In genomic region chr14:76394569-76394968, GRCh38 we compare ENCODE assay signal across 20 cellular contexts. TPM values are rescaled to one million over a fixed set of nuclear protein-coding genes. Genes with fewer than 3 reads are reported as not detected.
DNase-seq lines count a peak whose midpoint lies in the region; ATAC-seq and TF ChIP-seq lines count a peak whose summit lies in the region.
"Had no signal": no experiment of that assay in that cellular context is flagged by ENCODE, and none has a peak within 500 bp of the region (broad histone marks: within the 10 kb centered on the region; RNA-seq: fewer than 3 reads in every experiment).

No MANE protein-coding gene starts in this region.

- H3K27me3 Mint-ChIP-seq in T-helper 17 cell, result peaks cover 58% of the 10 kb centered on the region

- peak overlapping the region; percentile 2 for H3K4ac ChIP-seq in neuronal stem cell (ENCODE audit: low read length)

- no peak overlapping the region for H3K4me3 Mint-ChIP-seq in T-helper 17 cell
- H3K4me3 Mint-ChIP-seq: B cell; CD4-positive, CD25-positive, alpha-beta regulatory T cell; CD8-positive, alpha-beta T cell had no signal

- H2BK5ac ChIP-seq in neuronal stem cell (ENCODE audit: low read length), result no peak overlapping the region

- no peak overlapping the region for H3K9ac ChIP-seq in neuronal stem cell (ENCODE audit: low read depth, low read length, poor library complexity)
- H3K9ac ChIP-seq: BLaER1 had no signal

- no peak overlapping the region for H2AFZ ChIP-seq in neuronal stem cell (ENCODE audit: low read length)

- no peaks in the 10 kb centered on the region for H3K9me3 ChIP-seq in T-helper 17 cell (ENCODE audit: control insufficient read depth, low read length, poor library complexity, severe bottlenecking)
- H3K9me3 ChIP-seq in neuronal stem cell (replicated peaks in 1 of 2; ENCODE audit: control insufficient read depth in 2 of 2, insufficient read depth in 1 of 2, low read depth in 1 of 2, low read length in 2 of 2), result no peaks in the 10 kb centered on the region
- no peaks in the 10 kb centered on the region for H3K9me3 ChIP-seq in suprapubic skin
- H3K9me3 ChIP-seq: BLaER1, Caco-2 had no signal

- H3K27ac Mint-ChIP-seq in activated naive CD4-positive, alpha-beta T cell treated with anti-CD3 and anti-CD28 coated beads, Interleukin-2, amount 50 U/mL, for 72 hours, result peak overlapping the region; percentile 7 to 16
- H3K27ac Mint-ChIP-seq in T-helper 17 cell, result peak overlapping the region; percentile 47
- H3K27ac Mint-ChIP-seq: B cell; CD4-positive, CD25-positive, alpha-beta regulatory T cell; CD8-positive, alpha-beta T cell had no signal

- no peak overlapping the region for H3K4me3 ChIP-seq in neuronal stem cell (ENCODE audit: low read length in 2 of 2)
- H3K4me3 ChIP-seq in suprapubic skin, result no peak overlapping the region
- H3K4me3 ChIP-seq: BLaER1 had no signal

- H2BK15ac ChIP-seq in neuronal stem cell (ENCODE audit: low read length), result no peak overlapping the region

- no peaks in the 10 kb centered on the region for H3K36me3 Mint-ChIP-seq in activated naive CD4-positive, alpha-beta T cell treated with anti-CD3 and anti-CD28 coated beads, Interleukin-2, amount 50 U/mL, for 72 hours
- no peaks in the 10 kb centered on the region for H3K36me3 Mint-ChIP-seq in T-helper 17 cell (ENCODE audit: low read depth)
- H3K36me3 Mint-ChIP-seq: CD4-positive, CD25-positive, alpha-beta regulatory T cell; CD8-positive, alpha-beta T cell had no signal

- H3K18ac ChIP-seq in neuronal stem cell (ENCODE audit: low read length), result no peak overlapping the region

- peak overlapping the region; percentile 32 for H2AK5ac ChIP-seq in neuronal stem cell (ENCODE audit: low read depth, low read length)

- H3K23ac ChIP-seq in neuronal stem cell (ENCODE audit: low read depth, low read length, poor library complexity), result no peak overlapping the region

- peak overlapping the region; percentile 41 for H3K14ac ChIP-seq in neuronal stem cell (ENCODE audit: low read length)

- ATAC-seq in activated naive CD4-positive, alpha-beta T cell treated with anti-CD3 and anti-CD28 coated beads, Interleukin-2, amount 50 U/mL, for 72 hours, result no peak
- ATAC-seq in T-helper 17 cell (no peak), GM19328 (IDR thresholded peaks at IDR 0.05; ENCODE audit: unreplicated experiment) (no peak)
- ATAC-seq: CD8-positive, alpha-beta T cell had no signal

- H3K4me1 ChIP-seq in neuronal stem cell (ENCODE audit: control insufficient read depth in 2 of 2, insufficient read depth in 1 of 2, low read depth in 1 of 2, low read length in 2 of 2), result peaks cover 0 to 4% of the 10 kb centered on the region in 2 donors
- peaks cover 2% of the 10 kb centered on the region for H3K4me1 ChIP-seq in suprapubic skin
- H3K4me1 ChIP-seq: Caco-2 had no signal

- no peaks in the 10 kb centered on the region for H3K4me1 Mint-ChIP-seq in T-helper 17 cell
- H3K4me1 Mint-ChIP-seq: B cell had no signal

- no peak overlapping the region for H3K4me2 ChIP-seq in neuronal stem cell (ENCODE audit: insufficient read depth, low read length, poor library complexity, severe bottlenecking)
- H3K4me2 ChIP-seq: BLaER1 had no signal

- H3K36me3 ChIP-seq in neuronal stem cell (replicated peaks in 1 of 2; ENCODE audit: control insufficient read depth in 2 of 2, insufficient read depth in 2 of 2, low read length in 2 of 2) (no peaks in the 10 kb centered on the region), suprapubic skin (no peaks in the 10 kb centered on the region)
- H3K36me3 ChIP-seq: BLaER1 had no signal

- H4K8ac ChIP-seq in neuronal stem cell (ENCODE audit: low read depth, low read length), result no peak overlapping the region

- H3K9me3 Mint-ChIP-seq in activated naive CD4-positive, alpha-beta T cell treated with anti-CD3 and anti-CD28 coated beads, Interleukin-2, amount 50 U/mL, for 72 hours, result no peaks in the 10 kb centered on the region
- H3K9me3 Mint-ChIP-seq: CD8-positive, alpha-beta T cell had no signal

- no peak overlapping the region for H3K27ac ChIP-seq in neuronal stem cell (replicated peaks; ENCODE audit: low read length)
- no peak overlapping the region for H3K27ac ChIP-seq in suprapubic skin
- H3K27ac ChIP-seq: 22Rv1, BLaER1, C4-2B had no signal

- no peak for DNase-seq in activated naive CD4-positive, alpha-beta T cell treated with anti-CD3 and anti-CD28 coated beads, Interleukin-2, amount 50 U/mL, for 72 hours (ENCODE audit: low spot score in 2 of 2)
- no peak for DNase-seq in activated naive CD4-positive, alpha-beta T cell (lab: John Stamatoyannopoulos, UW)
- no peak for DNase-seq in T-helper 17 cell
- DNase-seq in neuronal stem cell (ENCODE audit: low spot score), result no peak
- no peak for DNase-seq in suprapubic skin (ENCODE audit: low spot score in 2 of 2)
- DNase-seq: Caco-2; CD4-positive, CD25-positive, alpha-beta regulatory T cell; CD8-positive, alpha-beta T cell; DMS153; DMS79; EL; GDM1; H7; HCEC 1CT had no signal

- H2BK12ac ChIP-seq in neuronal stem cell (ENCODE audit: low read length), result no peak overlapping the region

- H4K91ac ChIP-seq in neuronal stem cell (ENCODE audit: low read depth, low read length, poor library complexity), result no peak overlapping the region

- H3K27me3 ChIP-seq in neuronal stem cell (ENCODE audit: control insufficient read depth in 3 of 3, insufficient read depth in 3 of 3, low read depth in 1 of 3, low read length in 3 of 3) (peaks cover 0 to 34% (median 0%) of the 10 kb centered on the region in 3 experiments), suprapubic skin (peaks cover 30% of the 10 kb centered on the region)
- H3K27me3 ChIP-seq: BLaER1 had no signal

- H3K79me1 ChIP-seq in neuronal stem cell (ENCODE audit: low read depth, low read length), result no peaks in the 10 kb centered on the region

- no peak overlapping the region for H2BK120ac ChIP-seq in neuronal stem cell (ENCODE audit: low read depth, low read length)

- TF ChIP-seq CTCF in suprapubic skin (IDR thresholded peaks at IDR 0.05), result no peak

- no CpG with 5 or more reads among the region's 5 CpGs for WGBS in neuronal stem cell (ENCODE audit: extremely low coverage in 2 of 2, insufficient read length in 2 of 2, insufficient replicate concordance in 1 of 2), 2 donors
- WGBS in suprapubic skin, result 81% methylated on average over 5 of the region's 5 CpGs

- no peak for TF ChIP-seq EP300 in suprapubic skin (IDR thresholded peaks at IDR 0.05)

- TF ChIP-seq POLR2A in suprapubic skin (IDR thresholded peaks at IDR 0.05), result no peak

RNA-seq across cellular contexts. Expression of gene ESRRB, which starts 18.6 kb away (rescaled TPM):
- under 1 TPM; 0.21 to 0.39 TPM for total RNA-seq in activated naive CD4-positive, alpha-beta T cell treated with anti-CD3 and anti-CD28 coated beads, Interleukin-2, amount 50 U/mL, for 72 hours
- total RNA-seq in T-helper 17 cell, result under 1 TPM in 1 of 2 donors, not detected in 1; 0.40 TPM
- polyA plus RNA-seq in neuronal stem cell (2013, experiment 1 of 2), result 0.67 TPM
- polyA plus RNA-seq in neuronal stem cell (2013, experiment 2 of 2), result 0.68 TPM
- under 1 TPM in 1 of 4 donors, not detected in 3; 0.38 TPM for total RNA-seq in suprapubic skin
- total RNA-seq: B cell; Caco-2; CD4-positive, CD25-positive, alpha-beta regulatory T cell had no signal
- polyA plus RNA-seq: AG04450; CD4-positive, CD25-positive, alpha-beta regulatory T cell had no signal
